ENCODE assay signal across 1 cellular context in genomic region chr3:115099115-115099884, GRCh38.
TF ChIP-seq lines count a peak whose summit lies in the region.

No MANE protein-coding gene starts in this region.

TF ChIP-seq in GM12878, 131 proteins besides CTCF, POLR2A, EP300 and RAD21 (continued from another document):
- TF ChIP-seq ELK1 (IDR thresholded peaks at IDR 0.05; ENCODE audit: low read depth, low read length), result no peak
- no peak for TF ChIP-seq CHD2 (IDR thresholded peaks at IDR 0.05; ENCODE audit: borderline replicate concordance, low read depth, low read length)
- TF ChIP-seq SRF (IDR thresholded peaks at IDR 0.05; ENCODE audit: low read depth in 2 of 2, low read length in 2 of 2), result no peak
- TF ChIP-seq MYC (IDR thresholded peaks at IDR 0.05; ENCODE audit: insufficient read depth, insufficient read length, insufficient replicate concordance, low read length, severe bottlenecking), result no peak
- TF ChIP-seq MAX (IDR thresholded peaks at IDR 0.05; ENCODE audit: low read depth, low read length), result no peak
- no peak for TF ChIP-seq PRDM15 (CRISPR knock-in tag; IDR thresholded peaks at IDR 0.05)
- TF ChIP-seq BCL11A (IDR thresholded peaks at IDR 0.05; ENCODE audit: low read depth, low read length), result no peak
- no peak for TF ChIP-seq SIX5 (IDR thresholded peaks at IDR 0.05; ENCODE audit: low read depth, low read length, severe bottlenecking)
- no peak for TF ChIP-seq ZZZ3 (IDR thresholded peaks at IDR 0.05; ENCODE audit: control insufficient read depth, insufficient read length, low read depth)
- no peak for TF ChIP-seq IKZF1 (conservative IDR thresholded peaks at IDR 0.05)
- TF ChIP-seq GABPA (IDR thresholded peaks at IDR 0.05; ENCODE audit: low read depth), result no peak
- TF ChIP-seq ZNF24 (IDR thresholded peaks at IDR 0.05), result no peak
- TF ChIP-seq KLF5 (IDR thresholded peaks at IDR 0.05; ENCODE audit: partially characterized antibody), result no peak
TF ChIP-seq in GM12878: peak in this region for 0.
